1 cellular context compared by ENCODE assay signal in genomic region chr9:130905125-130905901, GRCh38.
TF ChIP-seq lines count a peak whose summit lies in the region.

No MANE protein-coding gene starts in this region.

TF ChIP-seq in GM12878, 131 proteins besides CTCF, POLR2A, EP300 and RAD21:
- TF ChIP-seq NR2C2 (IDR thresholded peaks at IDR 0.05; ENCODE audit: borderline replicate concordance, control insufficient read depth, insufficient read length, low read depth) (no peak), ZNF24 (IDR thresholded peaks at IDR 0.05) (no peak), CBX5 (IDR thresholded peaks at IDR 0.05; ENCODE audit: low read depth) (no peak), EED (IDR thresholded peaks at IDR 0.05; ENCODE audit: low read depth) (no peak), CHD1 (IDR thresholded peaks at IDR 0.05; ENCODE audit: low read depth, low read length) (no peak), MXI1 (IDR thresholded peaks at IDR 0.05; ENCODE audit: low read depth, low read length) (no peak), MAX (IDR thresholded peaks at IDR 0.05; ENCODE audit: low read depth, low read length) (no peak)
